7 cellular contexts compared by ENCODE assay signal in the genomic region with DNA sequence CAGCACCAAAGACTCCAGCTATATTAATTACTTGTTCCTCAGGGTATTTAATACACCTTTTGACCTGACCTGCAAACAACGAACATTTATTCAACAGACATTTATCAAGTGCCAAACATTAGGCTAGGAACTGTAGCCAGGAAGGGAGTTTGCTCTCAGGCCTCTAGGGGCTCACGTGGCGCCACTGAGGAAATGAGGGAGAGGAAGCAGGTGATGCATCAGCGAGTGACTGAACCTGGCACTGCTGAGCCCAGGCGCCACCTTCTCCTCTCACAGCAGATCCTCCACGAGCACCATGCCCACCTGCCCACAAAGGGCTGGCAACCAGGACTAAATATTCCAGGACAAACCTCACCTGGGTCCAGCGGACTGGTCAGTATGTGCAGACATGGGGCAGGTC. TPM values are rescaled to one million over a fixed set of nuclear protein-coding genes. Genes with fewer than 3 reads are reported as not detected.
DNase-seq lines count a peak whose midpoint lies in the region; ATAC-seq, FAIRE-seq and TF ChIP-seq lines count a peak whose summit lies in the region.

No MANE protein-coding gene starts in this region.

- peak; percentile 65 for FAIRE-seq in GM12892 (lab: Jason Lieb, UNC)

- peaks cover 4% of the 10 kb centered on the region for H3K9me3 Mint-ChIP-seq in activated CD8-positive, alpha-beta T cell treated with anti-CD3 and anti-CD28 coated beads for 36 hours

- ATAC-seq in HG02852 (IDR thresholded peaks at IDR 0.05; ENCODE audit: unreplicated experiment) (peak; percentile 68), HG03108 (IDR thresholded peaks at IDR 0.05; ENCODE audit: unreplicated experiment) (no peak)
- peak; percentile 75 for ATAC-seq in activated CD8-positive, alpha-beta T cell treated with anti-CD3 and anti-CD28 coated beads for 36 hours

- no peak overlapping the region for H3K4me3 Mint-ChIP-seq in activated CD8-positive, alpha-beta T cell treated with anti-CD3 and anti-CD28 coated beads for 36 hours

- intact Hi-C loops in activated CD8-positive, alpha-beta T cell treated with anti-CD3 and anti-CD28 coated beads for 36 hours (cut with micrococcal nuclease), result no loop called here

- TF ChIP-seq CTCF in activated CD8-positive, alpha-beta T cell treated with anti-CD3 and anti-CD28 coated beads for 36 hours (IDR thresholded peaks at IDR 0.05), result no peak

- POLR2A ChIA-PET in activated CD8-positive, alpha-beta T cell treated with anti-CD3 and anti-CD28 coated beads for 36 hours (lab: Charles Lee), result interaction anchor here (0.9 kb wide), 1 partner anchor 159 kb away, joined by 3 read pairs; a partner anchor contains a TSS

- no peaks in the 10 kb centered on the region for H3K27me3 Mint-ChIP-seq in activated CD8-positive, alpha-beta T cell treated with anti-CD3 and anti-CD28 coated beads for 36 hours

- no peak for TF ChIP-seq POLR2A in GM12892 (IDR thresholded peaks at IDR 0.05; ENCODE audit: low read depth, low read length)

- peaks cover 7% of the 10 kb centered on the region for H3K4me1 Mint-ChIP-seq in activated CD8-positive, alpha-beta T cell treated with anti-CD3 and anti-CD28 coated beads for 36 hours (ENCODE audit: low read depth)

- DNase-seq in GM12892 (ENCODE audit: insufficient read length) (no peak), kidney tubule cell (ENCODE audit: low spot score) (peak; percentile 76), hepatic stellate cell (ENCODE audit: low spot score) (no peak), CD1c-positive myeloid dendritic cell (ENCODE audit: extremely low spot score) (no peak)
- DNase-seq in activated CD8-positive, alpha-beta T cell treated with anti-CD3 and anti-CD28 coated beads for 36 hours, result peak; percentile 49

- CTCF ChIA-PET in activated CD8-positive, alpha-beta T cell treated with anti-CD3 and anti-CD28 coated beads for 36 hours (lab: Charles Lee), result no interaction called here

- H3K27ac Mint-ChIP-seq in activated CD8-positive, alpha-beta T cell treated with anti-CD3 and anti-CD28 coated beads for 36 hours, result no peak overlapping the region

- H3K36me3 Mint-ChIP-seq in activated CD8-positive, alpha-beta T cell treated with anti-CD3 and anti-CD28 coated beads for 36 hours (ENCODE audit: low read depth), result peaks cover 57% of the 10 kb centered on the region

RNA-seq across cellular contexts. Expression of a gene that starts 50.2 kb away (rescaled TPM):
- 31.5 TPM for polyA plus RNA-seq in GM12892 (2012; ENCODE audit: missing spikeins)
- 10 to 100 TPM; 49.9 to 50.7 TPM for total RNA-seq in activated CD8-positive, alpha-beta T cell treated with anti-CD3 and anti-CD28 coated beads for 36 hours

RNA-seq across cellular contexts. Expression of a gene that starts 50.7 kb away (rescaled TPM):
- polyA plus RNA-seq in GM12892 (2012; ENCODE audit: missing spikeins), result 43.2 TPM
- total RNA-seq in activated CD8-positive, alpha-beta T cell treated with anti-CD3 and anti-CD28 coated beads for 36 hours, result 10 to 100 TPM; 90.2 to 98.8 TPM

Comparison
In these comparisons a context has a peak if more than half of its experiments do, and no peak if none do; other contexts are left out.
1. DNase-seq: peak in activated CD8-positive, alpha-beta T cell treated with anti-CD3 and anti-CD28 coated beads for 36 hours (single experiment) and kidney tubule cell (single experiment); none in GM12892 (single experiment), hepatic stellate cell (single experiment) and CD1c-positive myeloid dendritic cell (single experiment).